Comparison of ENCODE assay signal across 9 cellular contexts in genomic region chr11:67436459-67437081, GRCh38. TPM values are rescaled to one million over a fixed set of nuclear protein-coding genes. Genes with fewer than 3 reads are reported as not detected.
DNase-seq lines count a peak whose midpoint lies in the region; ATAC-seq, FAIRE-seq and TF ChIP-seq lines count a peak whose summit lies in the region.
"Had no signal": no experiment of that assay in that cellular context is flagged by ENCODE, and none has a peak within 500 bp of the region (broad histone marks: within the 10 kb centered on the region; RNA-seq: fewer than 3 reads in every experiment).

No MANE protein-coding gene starts in this region.

- TF ChIP-seq POLR2A in Peyer's patch (IDR thresholded peaks at IDR 0.05) (no peak), vagina (IDR thresholded peaks at IDR 0.05) (no peak)

- H3K4me1 Mint-ChIP-seq in activated naive CD8-positive, alpha-beta T cell treated with anti-CD3 and anti-CD28 coated beads, Interleukin-2, amount 50 U/mL, for 24 hours, result peaks cover 71% of the 10 kb centered on the region

- no peaks in the 10 kb centered on the region for H3K9me3 Mint-ChIP-seq in activated naive CD8-positive, alpha-beta T cell treated with anti-CD3 and anti-CD28 coated beads, Interleukin-2, amount 50 U/mL, for 24 hours

- TF ChIP-seq CTCF in Peyer's patch (IDR thresholded peaks at IDR 0.05), result no peak
- TF ChIP-seq CTCF in vagina (IDR thresholded peaks at IDR 0.05), result no peak

- peaks cover 33% of the 10 kb centered on the region for H3K36me3 Mint-ChIP-seq in activated naive CD8-positive, alpha-beta T cell treated with anti-CD3 and anti-CD28 coated beads, Interleukin-2, amount 50 U/mL, for 24 hours (ENCODE audit: low read depth)

- FAIRE-seq in small intestine (lab: Jason Lieb, UNC), result no peak
- FAIRE-seq: A204.1 had no signal

- H3K27ac ChIP-seq in Peyer's patch (peak overlapping the region; percentile 83 to 99 (median 88)), small intestine (ENCODE audit: low read depth in 1 of 2, low read length in 1 of 2) (peak overlapping the region in 1 of 2 donors; percentile 55), vagina (no peak overlapping the region), caudate nucleus (ENCODE audit: low read depth, low read length) (no peak overlapping the region)

- peak overlapping the region; percentile 49 to 81 (median 64) for H3K4me3 ChIP-seq in Peyer's patch
- peak overlapping the region; percentile 51 to 58 for H3K4me3 ChIP-seq in small intestine (ENCODE audit: low read depth in 1 of 2, low read length in 2 of 2)
- H3K4me3 ChIP-seq in vagina, result peak overlapping the region in 1 of 2 donors; percentile 32

- H3K27me3 ChIP-seq in Peyer's patch (no peaks in the 10 kb centered on the region), small intestine (ENCODE audit: control insufficient read depth in 2 of 2, insufficient read depth in 2 of 2, low read length in 2 of 2) (no peaks in the 10 kb centered on the region), vagina (no peaks in the 10 kb centered on the region)

- H3K36me3 ChIP-seq in Peyer's patch, result peaks cover 0 to 92% (median 0%) of the 10 kb centered on the region in 3 donors
- peaks cover 8 to 11% of the 10 kb centered on the region in 2 donors for H3K36me3 ChIP-seq in small intestine (ENCODE audit: control insufficient read depth in 2 of 2, insufficient read depth in 2 of 2, low read length in 2 of 2)
- peaks cover 0 to 63% of the 10 kb centered on the region in 2 donors for H3K36me3 ChIP-seq in vagina

- peak overlapping the region; percentile 91 for H3K27ac Mint-ChIP-seq in activated naive CD8-positive, alpha-beta T cell treated with anti-CD3 and anti-CD28 coated beads, Interleukin-2, amount 50 U/mL, for 24 hours

- H3K4me1 ChIP-seq in Peyer's patch (peaks cover 0 to 58% (median 28%) of the 10 kb centered on the region in 4 donors), small intestine (ENCODE audit: control insufficient read depth in 2 of 2, insufficient read depth in 1 of 2, low read depth in 1 of 2, low read length in 1 of 2) (peaks cover 0 to 3% of the 10 kb centered on the region in 2 donors), vagina (peaks cover 44% of the 10 kb centered on the region)

- H3K9me3 ChIP-seq in Peyer's patch, result no peaks in the 10 kb centered on the region
- no peaks in the 10 kb centered on the region for H3K9me3 ChIP-seq in small intestine (ENCODE audit: control insufficient read depth, low read depth)
- H3K9me3 ChIP-seq in vagina, result no peaks in the 10 kb centered on the region

- ATAC-seq in activated naive CD8-positive, alpha-beta T cell treated with anti-CD3 and anti-CD28 coated beads, Interleukin-2, amount 50 U/mL, for 24 hours, result peak; percentile 43

- 43 to 62% (median 43%) methylated on average over 6 of the region's 6 CpGs for WGBS in small intestine, 3 donors

- DNase-seq in DMS 273 (lab: John Stamatoyannopoulos, UW; ENCODE audit: unreplicated experiment), result peak; percentile 38
- no peak for DNase-seq in DMS 273 treated with DMSO at 0.1 percent for 48 hours (lab: John Stamatoyannopoulos, UW)
- DNase-seq in Peyer's patch, result peak in 2 of 3 donors; percentile 87 to 89
- DNase-seq in activated naive CD8-positive, alpha-beta T cell treated with anti-CD3 and anti-CD28 coated beads, Interleukin-2, amount 50 U/mL, for 24 hours, result peak; percentile 87
- DNase-seq in small intestine, result peak; percentile 46
- no peak for DNase-seq in HK-2 (ENCODE audit: unreplicated experiment)
- DNase-seq in vagina (ENCODE audit: extremely low spot score in 2 of 2), result no peak
- DNase-seq in caudate nucleus (lab: John Stamatoyannopoulos, UW), result no peak

- peak overlapping the region; percentile 94 for H3K4me3 Mint-ChIP-seq in activated naive CD8-positive, alpha-beta T cell treated with anti-CD3 and anti-CD28 coated beads, Interleukin-2, amount 50 U/mL, for 24 hours

- intact Hi-C loops in vagina (cut with DNase I), result no loop called here

- H3K27me3 Mint-ChIP-seq in activated naive CD8-positive, alpha-beta T cell treated with anti-CD3 and anti-CD28 coated beads, Interleukin-2, amount 50 U/mL, for 24 hours, result no peaks in the 10 kb centered on the region

RNA-seq across cellular contexts. Expression of gene PTPRCAP, which starts 0.9 kb away (rescaled TPM):
- total RNA-seq in Peyer's patch (10 to 100 TPM; 17.3 to 56.9 (median 21.7) TPM), vagina (18.2 TPM)
- polyA plus RNA-seq in small intestine, result 10 to 100 TPM; 14.1 to 34.6 (median 17.7) TPM

RNA-seq across cellular contexts. Expression of gene CORO1B, which starts 6.7 kb away (rescaled TPM):
- 100 to 1,000 TPM in 3 of 4 donors, 10 to 100 TPM in 1; 68.5 to 161 (median 138) TPM for total RNA-seq in Peyer's patch
- 100 to 1,000 TPM; 109 to 208 (median 157) TPM for polyA plus RNA-seq in small intestine
- 70.7 TPM for total RNA-seq in vagina

RNA-seq across cellular contexts. Expression of gene RPS6KB2, which starts 8.3 kb away (rescaled TPM):
- total RNA-seq in Peyer's patch (10 to 100 TPM; 58.0 to 88.3 (median 63.5) TPM), vagina (50.6 TPM)
- polyA plus RNA-seq in small intestine, result 10 to 100 TPM; 71.0 to 88.1 (median 77.6) TPM

RNA-seq across cellular contexts. Expression of gene GPR152, which starts 16.0 kb away (rescaled TPM):
- total RNA-seq in Peyer's patch, result not detected
- polyA plus RNA-seq in small intestine, result not detected
- total RNA-seq in vagina, result not detected

RNA-seq across cellular contexts. Expression of gene CABP4, which starts 18.6 kb away (rescaled TPM):
- total RNA-seq in Peyer's patch (1 to 10 TPM in 1 of 4 donors, under 1 TPM in 2, not detected in 1; 0.85 to 3.3 (median 0.94) TPM), vagina (0.98 TPM)
- polyA plus RNA-seq in small intestine, result 1 to 10 TPM in 1 of 3 donors, under 1 TPM in 1, not detected in 1; 0.27 to 1.1 TPM

Comparison
In these comparisons a context has a peak if more than half of its experiments do, and no peak if none do; other contexts are left out.
1. DNase-seq: peak in DMS 273 (single experiment), Peyer's patch (2 of 3), activated naive CD8-positive, alpha-beta T cell treated with anti-CD3 and anti-CD28 coated beads, Interleukin-2, amount 50 U/mL, for 24 hours (single experiment) and small intestine (single experiment); none in DMS 273 treated with DMSO at 0.1 percent for 48 hours (single experiment), HK-2 (single experiment), vagina (0 of 2) and caudate nucleus (0 of 61).
2. H3K27ac ChIP-seq: peak in Peyer's patch (4 of 4); none in vagina (single experiment) and caudate nucleus (single experiment).